In the genomic region with DNA sequence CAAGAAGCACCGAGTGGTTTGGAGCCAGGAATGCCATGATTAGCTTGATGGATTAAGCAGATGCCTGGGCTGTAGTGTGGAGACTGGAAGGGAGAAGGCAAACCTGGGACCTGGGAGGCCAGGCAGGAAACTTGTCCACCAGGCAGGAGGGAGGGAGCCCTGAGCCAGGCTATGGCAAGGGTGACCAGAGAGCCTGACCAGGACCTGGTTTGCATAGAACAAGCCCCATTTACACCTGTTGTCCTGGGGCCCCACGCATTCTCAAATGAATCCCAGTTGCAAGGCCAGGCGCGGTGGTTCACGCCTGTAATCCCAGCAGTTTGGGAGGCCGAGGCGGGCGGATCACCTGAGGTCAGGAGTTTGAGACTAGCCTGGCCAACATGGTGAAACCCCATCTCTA, we compare ENCODE assay signal across 27 cellular contexts.
"Had no signal": no experiment of that assay in that cellular context is flagged by ENCODE, and none has a peak within 500 bp of the region (broad histone marks: within the 10 kb centered on the region; RNA-seq: fewer than 3 reads in every experiment).

No MANE protein-coding gene starts in this region.

- H3K36me3 Mint-ChIP-seq: naive thymus-derived CD8-positive, alpha-beta T cell; natural killer cell treated with Interleukin-12 subunit alpha and Interleukin-12 subunit beta and Interleukin-15 and Interleukin-18, amount 100 ng/mL, for 72 hours; stimulated activated memory B cell treated with anti-CD40 and anti-IgM and Interleukin-4, amounts not matched to agents 10 μg/mL and 1 μg/mL and 100 μg/mL, for 72 hours; type B pancreatic cell had no signal

- H3K9me3 ChIP-seq: neutrophil, pancreas, psoas muscle, right lobe of liver, spleen, suprapubic skin, testis, tibial artery, transverse colon, upper lobe of right lung, uterus had no signal

- H3K4me3 ChIP-seq: pancreas, psoas muscle, right lobe of liver, skin epidermis, smooth muscle cell, spleen, suprapubic skin, testis, tibial artery, transverse colon, upper lobe of right lung, uterus had no signal

- H3K27ac ChIP-seq: neutrophil, pancreas, psoas muscle, right lobe of liver, skin epidermis, spleen, suprapubic skin, testis, tibial artery, transverse colon, upper lobe of right lung, uterus had no signal

- FAIRE-seq: pancreas had no signal

- H3K27me3 ChIP-seq: neutrophil, pancreas, right lobe of liver, spleen, suprapubic skin, testis, tibial artery, transverse colon, upper lobe of right lung, uterus had no signal

- H3K27ac Mint-ChIP-seq: natural killer cell treated with Interleukin-12 subunit alpha and Interleukin-12 subunit beta and Interleukin-15 and Interleukin-18, amount 100 ng/mL, for 72 hours; nephron progenitor cell; stimulated activated memory B cell treated with anti-CD40 and anti-IgM and Interleukin-4, amounts not matched to agents 10 μg/mL and 1 μg/mL and 100 μg/mL, for 72 hours; stimulated activated naive CD8-positive, alpha-beta T cell treated with anti-CD3 and anti-CD28 coated beads, Interleukin-15, amount 100 ng/mL, for 72 hours; type B pancreatic cell had no signal

- DNase-seq: nephron progenitor cell; psoas muscle; right cardiac atrium; right lobe of liver; spleen; stimulated activated CD4-positive, alpha-beta T cell treated with anti-CD3 and anti-CD28 coated beads, Interleukin-12 subunit alpha, Interleukin-12 subunit beta, amount 100 ng/mL, for 4 hours; stimulated activated CD4-positive, alpha-beta T cell treated with anti-CD3 and anti-CD28 coated beads, Interleukin-1b, Interleukin-23, amount 100 ng/mL, for 48 hours; stimulated activated CD4-positive, alpha-beta T cell treated with anti-CD3 and anti-CD28 coated beads, Interleukin-4, amount 100 ng/mL, for 1 hour; stimulated activated CD4-positive, alpha-beta T cell treated with anti-CD3 and anti-CD28 coated beads, Interleukin-4, amount 100 ng/mL, for 4 hours; stimulated activated CD8-positive, alpha-beta memory T cell treated with anti-CD3 and anti-CD28 coated beads, Interleukin-4, amount 100 ng/mL, for 48 hours; stimulated activated naive CD8-positive, alpha-beta T cell treated with anti-CD3 and anti-CD28 coated beads, Interleukin-15, Interleukin-2, amounts not matched to agents 100 U/mL and 50 U/mL, for 24 hours; testis; tibial artery; transverse colon; upper lobe of right lung; uterus had no signal

- H3K4me1 Mint-ChIP-seq: stimulated activated memory B cell treated with anti-CD40 and anti-IgM and Interleukin-4, amounts not matched to agents 10 μg/mL and 1 μg/mL and 100 μg/mL, for 72 hours; stimulated activated naive CD8-positive, alpha-beta T cell treated with anti-CD3 and anti-CD28 coated beads, Interleukin-15, amount 100 ng/mL, for 72 hours had no signal

- H3K4me2 ChIP-seq: smooth muscle cell had no signal

- H3K9me3 Mint-ChIP-seq: naive thymus-derived CD8-positive, alpha-beta T cell; natural killer cell treated with Interleukin-12 subunit alpha and Interleukin-12 subunit beta and Interleukin-15 and Interleukin-18, amount 100 ng/mL, for 72 hours; nephron progenitor cell; stimulated activated memory B cell treated with anti-CD40 and anti-IgM and Interleukin-4, amounts not matched to agents 10 μg/mL and 1 μg/mL and 100 μg/mL, for 72 hours; stimulated activated naive CD8-positive, alpha-beta T cell treated with anti-CD3 and anti-CD28 coated beads, Interleukin-15, amount 100 ng/mL, for 72 hours; type B pancreatic cell had no signal

- H3K4me3 Mint-ChIP-seq: naive thymus-derived CD8-positive, alpha-beta T cell; natural killer cell treated with Interleukin-12 subunit alpha and Interleukin-12 subunit beta and Interleukin-15 and Interleukin-18, amount 100 ng/mL, for 72 hours; nephron progenitor cell; neural crest cell; stimulated activated memory B cell treated with anti-CD40 and anti-IgM and Interleukin-4, amounts not matched to agents 10 μg/mL and 1 μg/mL and 100 μg/mL, for 72 hours; stimulated activated naive CD8-positive, alpha-beta T cell treated with anti-CD3 and anti-CD28 coated beads, Interleukin-15, amount 100 ng/mL, for 72 hours; type B pancreatic cell had no signal

- H3K4me1 ChIP-seq: pancreas, psoas muscle, right lobe of liver, suprapubic skin, testis, tibial artery, transverse colon, upper lobe of right lung, uterus had no signal

- H3K27me3 Mint-ChIP-seq: naive thymus-derived CD8-positive, alpha-beta T cell; natural killer cell treated with Interleukin-12 subunit alpha and Interleukin-12 subunit beta and Interleukin-15 and Interleukin-18, amount 100 ng/mL, for 72 hours; stimulated activated memory B cell treated with anti-CD40 and anti-IgM and Interleukin-4, amounts not matched to agents 10 μg/mL and 1 μg/mL and 100 μg/mL, for 72 hours; stimulated activated naive CD8-positive, alpha-beta T cell treated with anti-CD3 and anti-CD28 coated beads, Interleukin-15, amount 100 ng/mL, for 72 hours; type B pancreatic cell had no signal

- H3K36me3 ChIP-seq: neutrophil, pancreas, right lobe of liver, spleen, suprapubic skin, tibial artery, transverse colon, upper lobe of right lung, uterus had no signal
